ENCODE assay signal across 21 cellular contexts in the genomic region with DNA sequence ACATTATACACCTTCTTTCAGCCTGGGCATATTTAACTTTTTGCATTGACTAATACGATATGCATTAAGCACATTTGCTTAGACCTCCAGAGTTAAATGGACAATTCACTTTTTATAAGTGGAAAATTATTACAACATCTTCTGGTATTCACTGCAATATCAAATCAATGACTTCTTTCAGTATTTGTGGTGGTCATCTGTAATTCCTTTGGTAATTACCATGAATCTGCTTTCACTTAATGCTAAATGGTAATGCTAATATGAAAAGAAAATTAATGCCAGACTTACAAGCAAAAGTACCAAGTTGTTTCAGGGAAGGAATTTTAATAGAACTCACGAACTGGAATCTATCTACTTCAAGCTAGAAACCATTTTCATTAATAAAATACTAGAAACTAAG.
"Had no signal": no experiment of that assay in that cellular context is flagged by ENCODE, and none has a peak within 500 bp of the region (broad histone marks: within the 10 kb centered on the region; RNA-seq: fewer than 3 reads in every experiment).

No MANE protein-coding gene starts in this region.

- H3K27ac ChIP-seq: pancreas, VCaP had no signal

- H3K36me3 ChIP-seq: pancreas had no signal

- H3K36me3 Mint-ChIP-seq: activated naive CD4-positive, alpha-beta T cell treated with anti-CD3 and anti-CD28 coated beads, Interleukin-2, amount 50 U/mL, for 24 hours had no signal

- ATAC-seq: activated CD4-positive, CD25-positive, alpha-beta regulatory T cell treated with anti-CD3 and anti-CD28 coated beads, Interleukin-2, amount 50 U/mL, for 24 hours; activated CD8-positive, alpha-beta T cell treated with anti-CD3 and anti-CD28 coated beads, Interleukin-2, amount 10 ng/mL, durations not matched to agents 7 days and 5 days; esophagus mucosa; left colon; mucosa of descending colon; pancreas; right cardiac atrium; stimulated activated naive CD8-positive, alpha-beta T cell treated with anti-CD3 and anti-CD28 coated beads, Interleukin-15, Interleukin-2, amounts not matched to agents 100 U/mL and 50 U/mL, for 24 hours had no signal

- H3K4me3 ChIP-seq: mucosa of descending colon, pancreas had no signal

- H3K27me3 ChIP-seq: pancreas had no signal

- H3K9me3 ChIP-seq: mucosa of descending colon, pancreas had no signal

- DNase-seq: activated CD4-positive, alpha-beta T cell treated with anti-CD3 and anti-CD28 coated beads, Interleukin-2, amount 50 U/mL, for 1 hour; activated CD8-positive, alpha-beta T cell treated with anti-CD3 and anti-CD28 coated beads, Interleukin-2, amount 10 ng/mL, durations not matched to agents 7 days and 5 days; activated gamma-delta T cell treated with Interleukin-2 at 50 U/mL for 16 hours; activated T-cell treated with anti-CD3 and anti-CD28 coated beads, Interleukin-2, amount 50 U/mL, for 1 hour; aorta; effector CD8-positive, alpha-beta T cell; left colon; mucosa of descending colon; nephron progenitor cell; pancreas; right cardiac atrium; stimulated activated CD4-positive, alpha-beta T cell treated with anti-CD3 and anti-CD28 coated beads, Interleukin-4, amount 100 ng/mL, for 24 hours; stimulated activated naive CD8-positive, alpha-beta T cell treated with anti-CD3 and anti-CD28 coated beads, Interleukin-15, Interleukin-2, amounts not matched to agents 100 U/mL and 50 U/mL, for 24 hours had no signal

- H3K27ac Mint-ChIP-seq: activated CD8-positive, alpha-beta T cell treated with anti-CD3 and anti-CD28 coated beads, Interleukin-2, amount 10 ng/mL, durations not matched to agents 7 days and 5 days; activated naive CD4-positive, alpha-beta T cell treated with anti-CD3 and anti-CD28 coated beads, Interleukin-2, amount 50 U/mL, for 24 hours; dendritic cell treated with granulocyte-macrophage colony-stimulating factor and Interleukin-4, amounts not matched to agents 40 ng/mL and 50 ng/mL, for 4 days; memory B cell; nephron progenitor cell; T-helper 2 cell treated with Interferon-gamma antibody and Interleukin-4, amounts not matched to agents 5 μg/mL and 100 μg/mL, for 36 hours had no signal

- H3K9me3 Mint-ChIP-seq: activated naive CD4-positive, alpha-beta T cell treated with anti-CD3 and anti-CD28 coated beads, Interleukin-2, amount 50 U/mL, for 24 hours; dendritic cell treated with granulocyte-macrophage colony-stimulating factor and Interleukin-4, amounts not matched to agents 40 ng/mL and 50 ng/mL, for 4 days; memory B cell; T-helper 2 cell treated with Interferon-gamma antibody and Interleukin-4, amounts not matched to agents 5 μg/mL and 100 μg/mL, for 36 hours had no signal

- H3K27me3 Mint-ChIP-seq: activated naive CD4-positive, alpha-beta T cell treated with anti-CD3 and anti-CD28 coated beads, Interleukin-2, amount 50 U/mL, for 24 hours; brain; dendritic cell treated with granulocyte-macrophage colony-stimulating factor and Interleukin-4, amounts not matched to agents 40 ng/mL and 50 ng/mL, for 4 days; memory B cell had no signal

- H3K4me3 Mint-ChIP-seq: activated CD8-positive, alpha-beta T cell treated with anti-CD3 and anti-CD28 coated beads, Interleukin-2, amount 10 ng/mL, durations not matched to agents 7 days and 5 days; activated naive CD4-positive, alpha-beta T cell treated with anti-CD3 and anti-CD28 coated beads, Interleukin-2, amount 50 U/mL, for 24 hours; dendritic cell treated with granulocyte-macrophage colony-stimulating factor and Interleukin-4, amounts not matched to agents 40 ng/mL and 50 ng/mL, for 4 days; memory B cell; nephron progenitor cell; T-helper 2 cell treated with Interferon-gamma antibody and Interleukin-4, amounts not matched to agents 5 μg/mL and 100 μg/mL, for 36 hours had no signal
